21 cellular contexts compared by ENCODE assay signal in genomic region chr4:45580306-45580705, GRCh38.
"Had no signal": no experiment of that assay in that cellular context is flagged by ENCODE, and none has a peak within 500 bp of the region (broad histone marks: within the 10 kb centered on the region; RNA-seq: fewer than 3 reads in every experiment).

No MANE protein-coding gene starts in this region.

- FAIRE-seq: endothelial cell of umbilical vein had no signal

- H3K4me3 ChIP-seq: body of pancreas, esophagus squamous epithelium, neural progenitor cell, psoas muscle, right lobe of liver, smooth muscle cell had no signal

- H3K4me1 ChIP-seq: body of pancreas, esophagus squamous epithelium, neural progenitor cell, psoas muscle, right lobe of liver had no signal

- H3K36me3 ChIP-seq: esophagus squamous epithelium, neural progenitor cell, right lobe of liver had no signal

- H3K27ac ChIP-seq: body of pancreas, esophagus squamous epithelium, neural progenitor cell, psoas muscle, right lobe of liver had no signal

- DNase-seq: activated B cell treated with CpG ODN at 0.5 μM for 24 hours; activated CD4-positive, alpha-beta T cell treated with anti-CD3 and anti-CD28 coated beads for 48 hours; activated CD8-positive, alpha-beta T cell treated with anti-CD3 and anti-CD28 coated beads, Interleukin-2, amount 10 ng/mL, durations not matched to agents 7 days and 5 days; activated naive CD4-positive, alpha-beta T cell treated with Interleukin-2 at 50 U/mL for 16 hours; activated naive CD8-positive, alpha-beta T cell treated with anti-CD3 and anti-CD28 coated beads, Interleukin-2, amount 10 ng/mL, durations not matched to agents 7 days and 5 days; activated T-cell treated with anti-CD3 and anti-CD28 coated beads, Interleukin-2, amount 50 U/mL, for 24 hours; amygdala; body of pancreas; dermis blood vessel endothelial cell; effector memory CD4-positive, alpha-beta T cell; esophagus squamous epithelium; mesenchymal stem cell; naive thymus-derived CD4-positive, alpha-beta T cell; psoas muscle; right lobe of liver; stimulated activated CD4-positive, alpha-beta T cell treated with anti-CD3 and anti-CD28 coated beads, Interleukin-4, amount 100 ng/mL, for 1 hour; stimulated activated naive CD8-positive, alpha-beta T cell treated with anti-CD3 and anti-CD28 coated beads, Interleukin-15, amount 100 ng/mL, for 72 hours; trophoblast cell had no signal

- H3K9me3 ChIP-seq: body of pancreas, right lobe of liver had no signal

- H3K27me3 ChIP-seq: body of pancreas, esophagus squamous epithelium, neural progenitor cell, right lobe of liver had no signal

- ATAC-seq: activated CD8-positive, alpha-beta T cell treated with anti-CD3 and anti-CD28 coated beads, Interleukin-2, amount 10 ng/mL, durations not matched to agents 7 days and 5 days; body of pancreas; naive thymus-derived CD4-positive, alpha-beta T cell; psoas muscle; right lobe of liver; stimulated activated naive CD8-positive, alpha-beta T cell treated with anti-CD3 and anti-CD28 coated beads, Interleukin-15, amount 100 ng/mL, for 72 hours had no signal
